11 cellular contexts compared by ENCODE assay signal in the genomic region with DNA sequence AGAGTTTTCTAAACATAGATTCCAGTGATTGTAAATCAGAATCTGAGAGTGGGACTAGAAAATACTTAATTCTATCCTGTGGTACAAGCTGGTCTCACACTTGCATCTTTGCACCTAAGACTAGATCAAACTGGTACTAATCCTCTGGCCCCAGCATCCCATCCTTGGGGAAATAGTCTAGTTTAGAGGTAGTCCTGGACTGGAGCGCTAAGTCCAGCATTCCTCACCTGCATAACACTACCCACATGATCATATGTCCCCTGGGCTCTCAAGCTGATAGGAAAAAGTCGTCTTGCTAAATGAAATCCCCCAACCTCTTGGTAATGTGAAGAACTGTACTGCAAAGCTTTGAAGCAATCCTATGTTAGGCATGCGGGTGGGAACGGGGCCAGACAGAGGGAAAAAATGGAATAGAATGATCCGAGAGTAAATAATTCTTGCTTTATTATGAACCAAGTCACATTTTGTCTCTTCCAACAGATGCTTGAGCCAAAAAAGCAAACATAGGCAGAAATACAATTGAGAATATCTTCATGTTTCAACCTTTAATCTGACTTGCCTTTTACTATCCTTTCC. TPM values are rescaled to one million over a fixed set of nuclear protein-coding genes. Genes with fewer than 3 reads are reported as not detected.
A peak's percentile ranks its signal among the peaks of the same experiment; 100 is the strongest.
DNase-seq lines count a peak whose midpoint lies in the region; ATAC-seq and TF ChIP-seq lines count a peak whose summit lies in the region.
"Had no signal": no experiment of that assay in that cellular context is flagged by ENCODE, and none has a peak within 500 bp of the region (broad histone marks: within the 10 kb centered on the region; RNA-seq: fewer than 3 reads in every experiment).

No MANE protein-coding gene starts in this region.

- CTCF ChIA-PET in activated B cell treated with CpG ODN at 0.5 μM for 24 hours (lab: Charles Lee) = interaction anchor here (1.0 kb wide), 1 partner anchor 202 kb away, joined by 4 read pairs; no protein-coding TSS in a partner anchor

- H3K9me3 Mint-ChIP-seq in activated B cell treated with CpG ODN at 0.5 μM for 24 hours (no peaks in the 10 kb centered on the region), immature natural killer cell (no peaks in the 10 kb centered on the region), type B pancreatic cell (no peaks in the 10 kb centered on the region)

- TF ChIP-seq CTCF in left ventricle myocardium inferior (IDR thresholded peaks at IDR 0.05; ENCODE audit: borderline replicate concordance) (no peak), activated B cell treated with CpG ODN at 0.5 μM for 24 hours (IDR thresholded peaks at IDR 0.05) (no peak), type B pancreatic cell (conservative IDR thresholded peaks at IDR 0.05) (no peak)

- no peaks in the 10 kb centered on the region for H3K9me3 ChIP-seq in left ventricle myocardium inferior (replicated peaks)

- H3K4me1 Mint-ChIP-seq in activated B cell treated with CpG ODN at 0.5 μM for 24 hours (peaks cover 44% of the 10 kb centered on the region), immature natural killer cell (peaks cover 54 to 85% of the 10 kb centered on the region in 2 donors), type B pancreatic cell (ENCODE audit: unreplicated experiment) (peaks cover 32% of the 10 kb centered on the region)

- peaks cover 82% of the 10 kb centered on the region for H3K4me1 ChIP-seq in left ventricle myocardium inferior

- H3K36me3 ChIP-seq in left ventricle myocardium inferior = peaks cover 70% of the 10 kb centered on the region

- POLR2A ChIA-PET in activated B cell treated with CpG ODN at 0.5 μM for 24 hours (lab: Charles Lee) = interaction anchor here (0.8 to 8.4 kb wide), 5 partner anchors 10 to 129 kb away, joined by 3 to 364 read pairs (median 7); partner anchors contain the start of gene HNRNPU

- peak overlapping the region; percentile 43 for H3K27ac Mint-ChIP-seq in activated B cell treated with CpG ODN at 0.5 μM for 24 hours
- peak overlapping the region; percentile 16 to 73 (median 62) for H3K27ac Mint-ChIP-seq in immature natural killer cell
- peak overlapping the region; percentile 30 for H3K27ac Mint-ChIP-seq in type B pancreatic cell

- H3K36me3 Mint-ChIP-seq in activated B cell treated with CpG ODN at 0.5 μM for 24 hours (ENCODE audit: low read depth) (peaks cover 79% of the 10 kb centered on the region), immature natural killer cell (peaks cover 7 to 33% (median 12%) of the 10 kb centered on the region in 3 donors), type B pancreatic cell (peaks cover 32% of the 10 kb centered on the region)

- H3K27ac ChIP-seq in left ventricle myocardium inferior (replicated peaks) = peak overlapping the region; percentile 33

- intact Hi-C loops in left ventricle myocardium inferior (cut with micrococcal nuclease) (no loop called here), left ventricle myocardium superior (cut with micrococcal nuclease) (no loop called here), activated B cell treated with CpG ODN at 0.5 μM for 24 hours (cut with micrococcal nuclease) (no loop called here)

- ATAC-seq in left ventricle myocardium superior (no peak), activated B cell treated with CpG ODN at 0.5 μM for 24 hours (ENCODE audit: low read depth) (no peak), HG02588 (IDR thresholded peaks at IDR 0.05; ENCODE audit: unreplicated experiment) (no peak)
- ATAC-seq: stimulated activated naive CD8-positive, alpha-beta T cell treated with anti-CD3 and anti-CD28 coated beads, Interleukin-15, Interleukin-2, amounts not matched to agents 100 U/mL and 50 U/mL, for 24 hours had no signal

- H3K27me3 Mint-ChIP-seq in activated B cell treated with CpG ODN at 0.5 μM for 24 hours (no peaks in the 10 kb centered on the region), immature natural killer cell (ENCODE audit: low read depth in 3 of 3) (peaks cover 2 to 3% (median 2%) of the 10 kb centered on the region in 3 donors), type B pancreatic cell (no peaks in the 10 kb centered on the region)

- H3K4me3 ChIP-seq in left ventricle myocardium inferior = no peak overlapping the region

- no peaks in the 10 kb centered on the region for H3K27me3 ChIP-seq in left ventricle myocardium inferior (ENCODE audit: low read depth)

- no peak overlapping the region for H3K4me3 Mint-ChIP-seq in activated B cell treated with CpG ODN at 0.5 μM for 24 hours
- no peak overlapping the region for H3K4me3 Mint-ChIP-seq in immature natural killer cell
- peak overlapping the region; percentile 7 for H3K4me3 Mint-ChIP-seq in type B pancreatic cell

- DNase-seq in left ventricle myocardium inferior (no peak), left ventricle myocardium superior (no peak), activated B cell treated with CpG ODN at 0.5 μM for 24 hours (no peak), immature natural killer cell (no peak), type B pancreatic cell (ENCODE audit: extremely low spot score, unreplicated experiment) (no peak), kidney glomerular epithelial cell (lab: John Stamatoyannopoulos, UW) (no peak), pons (ENCODE audit: low spot score) (no peak)
- DNase-seq: NCI-H2081; stimulated activated CD4-positive, alpha-beta T cell treated with anti-CD3 and anti-CD28 coated beads, Interleukin-15, amount 100 ng/mL, for 24 hours; stimulated activated naive CD8-positive, alpha-beta T cell treated with anti-CD3 and anti-CD28 coated beads, Interleukin-15, Interleukin-2, amounts not matched to agents 100 U/mL and 50 U/mL, for 24 hours had no signal

RNA-seq across cellular contexts. Expression of gene COX20, which starts 4.8 kb away (rescaled TPM):
- total RNA-seq in left ventricle myocardium inferior (68.8 TPM), left ventricle myocardium superior (63.7 TPM), activated B cell treated with CpG ODN at 0.5 μM for 24 hours (37.1 and 37.6 TPM in 2 replicates), type B pancreatic cell (ENCODE audit: low replicate concordance) (22.7 TPM in 2 replicates)
- 10 to 100 TPM; 41.5 to 57.4 (median 43.8) TPM for polyA plus RNA-seq in immature natural killer cell

RNA-seq across cellular contexts. Expression of gene HNRNPU, which starts 24.0 kb away (rescaled TPM):
- total RNA-seq in left ventricle myocardium inferior (167 TPM), left ventricle myocardium superior (183 TPM), activated B cell treated with CpG ODN at 0.5 μM for 24 hours (424 and 428 TPM in 2 replicates), type B pancreatic cell (ENCODE audit: low replicate concordance) (328 and 485 TPM in 2 replicates)
- polyA plus RNA-seq in immature natural killer cell = 100 to 1,000 TPM; 110 to 398 (median 137) TPM
